Comparison of ENCODE assay signal across 12 cellular contexts in the genomic region with DNA sequence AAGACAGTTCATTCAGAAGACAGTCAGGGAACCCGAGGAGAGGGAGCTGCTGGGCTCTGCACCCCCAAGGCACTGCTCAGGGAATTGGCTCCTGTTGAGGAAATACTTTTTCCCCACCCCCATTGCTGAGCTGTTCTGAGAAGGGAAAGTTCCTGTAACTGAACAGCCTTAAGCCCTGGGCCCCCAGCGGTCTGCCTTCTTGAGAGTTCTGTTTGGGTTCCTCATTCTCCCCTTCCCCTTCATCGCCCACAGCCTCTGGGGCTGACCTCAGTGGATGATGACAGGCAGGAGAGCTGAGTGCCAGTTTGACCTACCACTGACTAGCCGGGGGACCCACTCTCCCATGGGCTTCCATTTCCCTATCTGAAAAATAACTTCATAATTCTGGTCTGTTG. TPM values are rescaled to one million over a fixed set of nuclear protein-coding genes. Genes with fewer than 3 reads are reported as not detected.
DNase-seq lines count a peak whose midpoint lies in the region; ATAC-seq and TF ChIP-seq lines count a peak whose summit lies in the region.
"Had no signal": no experiment of that assay in that cellular context is flagged by ENCODE, and none has a peak within 500 bp of the region (broad histone marks: within the 10 kb centered on the region; RNA-seq: fewer than 3 reads in every experiment).

No MANE protein-coding gene starts in this region.

- WGBS in hepatocyte (ENCODE audit: low lambda C conversion rate, missing lambda C conversion rate): 67% methylated on average over 4 of the region's 4 CpGs

- H3K4me1 ChIP-seq in RWPE2 (ENCODE audit: insufficient read depth, poor library complexity, severe bottlenecking): no peaks in the 10 kb centered on the region
- H3K4me1 ChIP-seq in effector memory CD4-positive, alpha-beta T cell (ENCODE audit: control insufficient read depth, insufficient read depth, low read length, poor library complexity, severe bottlenecking): no peaks in the 10 kb centered on the region
- peaks cover 2% of the 10 kb centered on the region for H3K4me1 ChIP-seq in hepatocyte (ENCODE audit: insufficient read depth)

- TF ChIP-seq CTCF in RWPE2 (IDR thresholded peaks at IDR 0.05; ENCODE audit: poor library complexity, severe bottlenecking): no peak
- no peak for TF ChIP-seq CTCF in hepatocyte (IDR thresholded peaks at IDR 0.05; ENCODE audit: poor library complexity)

- H3K27me3 ChIP-seq in RWPE2 (ENCODE audit: insufficient read depth, poor library complexity, severe bottlenecking) (peaks cover 40% of the 10 kb centered on the region), hepatocyte (peaks cover 32% of the 10 kb centered on the region)
- peaks cover 3% of the 10 kb centered on the region for H3K27me3 ChIP-seq in effector memory CD4-positive, alpha-beta T cell (replicated peaks; ENCODE audit: control insufficient read depth, insufficient read depth, low read length, poor library complexity, severe bottlenecking)

- no peak overlapping the region for H3K4me2 ChIP-seq in hepatocyte

- H2AFZ ChIP-seq in hepatocyte: no peak overlapping the region

- no peak overlapping the region for H3K27ac ChIP-seq in RWPE2 (ENCODE audit: poor library complexity, severe bottlenecking)
- H3K27ac ChIP-seq in effector memory CD4-positive, alpha-beta T cell (ENCODE audit: insufficient read depth, low read length, poor library complexity, severe bottlenecking): no peak overlapping the region
- H3K27ac ChIP-seq in hepatocyte: no peak overlapping the region

- no peaks in the 10 kb centered on the region for H3K79me2 ChIP-seq in hepatocyte

- H3K36me3 ChIP-seq in RWPE2 (ENCODE audit: low read depth) (no peaks in the 10 kb centered on the region), hepatocyte (replicated peaks; ENCODE audit: insufficient read depth, low read depth) (no peaks in the 10 kb centered on the region)
- no peaks in the 10 kb centered on the region for H3K36me3 ChIP-seq in effector memory CD4-positive, alpha-beta T cell (ENCODE audit: control insufficient read depth, insufficient read depth, low read length)

- H3K9me2 ChIP-seq in hepatocyte (replicated peaks; ENCODE audit: insufficient read depth): no peaks in the 10 kb centered on the region

- no peaks in the 10 kb centered on the region for H4K20me1 ChIP-seq in hepatocyte (ENCODE audit: insufficient read depth, poor library complexity, severe bottlenecking)

- peak; percentile 73 for DNase-seq in RWPE2 (ENCODE audit: low spot score)
- DNase-seq in inferior parietal cortex (ENCODE audit: extremely low spot score): peak; percentile 8
- DNase-seq in stimulated activated naive CD8-positive, alpha-beta T cell treated with anti-CD3 and anti-CD28 coated beads, Interleukin-15, Interleukin-2, amounts not matched to agents 100 U/mL and 50 U/mL, for 24 hours: peak; percentile 16
- DNase-seq in dermis blood vessel endothelial cell: no peak
- DNase-seq in effector memory CD4-positive, alpha-beta T cell: no peak
- no peak for DNase-seq in hepatocyte (ENCODE audit: low spot score)
- DNase-seq: activated naive CD4-positive, alpha-beta T cell treated with anti-CD3 and anti-CD28 coated beads, Interleukin-2, amount 50 U/mL, for 16 hours; islet precursor cell; NCI-H226 had no signal

- H3K4me3 ChIP-seq in RWPE2 (ENCODE audit: severe bottlenecking) (no peak overlapping the region), hepatocyte (no peak overlapping the region)
- no peak overlapping the region for H3K4me3 ChIP-seq in effector memory CD4-positive, alpha-beta T cell (ENCODE audit: insufficient read depth, low read depth, low read length, poor library complexity, severe bottlenecking)

- ATAC-seq in HG02759 (IDR thresholded peaks at IDR 0.05; ENCODE audit: unreplicated experiment) (peak; percentile 55), RWPE2 (ENCODE audit: low read depth) (no peak), GM19397 (IDR thresholded peaks at IDR 0.05; ENCODE audit: unreplicated experiment) (no peak)
- peak; percentile 50 for ATAC-seq in stimulated activated naive CD8-positive, alpha-beta T cell treated with anti-CD3 and anti-CD28 coated beads, Interleukin-15, Interleukin-2, amounts not matched to agents 100 U/mL and 50 U/mL, for 24 hours

- H3K9me3 ChIP-seq in RWPE2 (ENCODE audit: severe bottlenecking) (no peaks in the 10 kb centered on the region), hepatocyte (ENCODE audit: low read depth) (no peaks in the 10 kb centered on the region)
- H3K9me3 ChIP-seq in effector memory CD4-positive, alpha-beta T cell (ENCODE audit: control insufficient read depth, low read length): no peaks in the 10 kb centered on the region

RNA-seq across cellular contexts. Expression of gene HCK, which starts 10.7 kb away (rescaled TPM):
- total RNA-seq in dermis blood vessel endothelial cell: not detected in 2 replicates
- 0.44 and 2.2 TPM in 2 replicates for total RNA-seq in hepatocyte
- 0.54 and 0.90 TPM in 2 replicates for polyA plus RNA-seq in hepatocyte
- total RNA-seq: HT-29 had no signal

RNA-seq across cellular contexts. Expression of gene TM9SF4, which starts 46.7 kb away (rescaled TPM):
- 33.5 and 41.3 TPM in 2 replicates for total RNA-seq in dermis blood vessel endothelial cell
- 65.3 and 72.3 TPM in 2 replicates for total RNA-seq in hepatocyte
- 86.4 and 87.3 TPM in 2 replicates for polyA plus RNA-seq in hepatocyte

RNA-seq across cellular contexts. Expression of gene CCM2L, which starts 52.5 kb away (rescaled TPM):
- total RNA-seq in dermis blood vessel endothelial cell (31.1 and 35.5 TPM in 2 replicates), hepatocyte (0.77 and 0.80 TPM in 2 replicates)
- polyA plus RNA-seq in hepatocyte: 0.56 and 1.0 TPM in 2 replicates

Comparison
In these comparisons a context has a peak if more than half of its experiments do, and no peak if none do; other contexts are left out.
1. ATAC-seq: peak in HG02759 (single experiment) and stimulated activated naive CD8-positive, alpha-beta T cell treated with anti-CD3 and anti-CD28 coated beads, Interleukin-15, Interleukin-2, amounts not matched to agents 100 U/mL and 50 U/mL, for 24 hours (single experiment); none in RWPE2 (single experiment) and GM19397 (single experiment).
2. DNase-seq: peak in RWPE2 (single experiment), inferior parietal cortex (single experiment) and stimulated activated naive CD8-positive, alpha-beta T cell treated with anti-CD3 and anti-CD28 coated beads, Interleukin-15, Interleukin-2, amounts not matched to agents 100 U/mL and 50 U/mL, for 24 hours (single experiment); none in dermis blood vessel endothelial cell (single experiment), effector memory CD4-positive, alpha-beta T cell (0 of 3) and hepatocyte (single experiment).
3. RNA of gene CCM2L, which starts 52.5 kb away (total RNA-seq): 31.1 to 35.5 TPM in dermis blood vessel endothelial cell; 0.77 to 0.80 TPM in hepatocyte; every median in the first group is over 10 times any median in the second.